ENCODE assay signal across 1 cellular context in genomic region chr10:98477861-98478260, GRCh38.
A peak's percentile ranks its signal among the peaks of the same experiment; 100 is the strongest.
TF ChIP-seq lines count a peak whose summit lies in the region.

No MANE protein-coding gene starts in this region.

TF ChIP-seq in GM12878, 131 proteins besides CTCF, POLR2A, EP300 and RAD21:
- TF ChIP-seq CREM (IDR thresholded peaks at IDR 0.05; ENCODE audit: low read depth), result peak; percentile 12; the same call in 1 of the 2 replicates
- peak; percentile 59 for TF ChIP-seq POLR2AphosphoS5 (IDR thresholded peaks at IDR 0.05; ENCODE audit: low read length)
- TF ChIP-seq MTA3 (IDR thresholded peaks at IDR 0.05; ENCODE audit: borderline replicate concordance, low read length), result peak; percentile 75; the same call in 1 of the 2 replicates
- TF ChIP-seq IKZF2 (IDR thresholded peaks at IDR 0.05), result no peak
- TF ChIP-seq ATF7 (IDR thresholded peaks at IDR 0.05; ENCODE audit: low read depth), result no peak
